Comparison of ENCODE assay signal across 28 cellular contexts in the genomic region with DNA sequence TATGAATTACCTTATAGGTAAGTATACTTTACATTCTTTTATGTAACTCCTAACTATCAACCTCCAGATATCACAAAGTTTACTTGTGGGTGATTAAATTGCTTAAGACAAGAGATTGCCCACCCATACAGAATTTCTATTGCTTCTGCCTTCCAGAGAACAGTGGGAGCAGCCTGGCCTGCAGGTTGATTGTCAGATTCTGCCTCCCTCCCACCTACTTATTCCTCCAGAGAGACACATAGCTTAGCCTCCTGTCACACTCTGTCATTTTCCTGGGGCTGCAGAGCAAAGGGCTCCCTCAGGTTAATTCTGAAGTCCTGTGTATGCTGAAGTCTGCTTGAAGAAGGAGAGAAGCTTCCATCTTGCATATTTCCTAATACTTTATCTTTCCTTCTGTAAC.
"Had no signal": no experiment of that assay in that cellular context is flagged by ENCODE, and none has a peak within 500 bp of the region (broad histone marks: within the 10 kb centered on the region; RNA-seq: fewer than 3 reads in every experiment).

No MANE protein-coding gene starts in this region.

- H3K9me3 Mint-ChIP-seq: activated CD4-positive, alpha-beta memory T cell treated with anti-CD3 and anti-CD28 coated beads for 36 hours; activated naive CD4-positive, alpha-beta T cell treated with anti-CD3 and anti-CD28 coated beads, Interleukin-2, amount 50 U/mL, for 72 hours; activated T-helper 2 cell treated with anti-CD3 and anti-CD28 coated beads, Interferon-gamma antibody, Interleukin-2, Interleukin-4, amounts not matched to agents 10 μg/mL and 5 μg/mL and 100 μg/mL, durations not matched to agents 14 hours and 24 hours and 36 hours; immature natural killer cell; nephron; T-helper 2 cell treated with Interferon-gamma antibody and Interleukin-4, amounts not matched to agents 5 μg/mL and 100 μg/mL, for 36 hours had no signal

- H3K4me1 ChIP-seq: gastroesophageal sphincter, stomach had no signal

- H3K27ac ChIP-seq: coronary artery, dorsolateral prefrontal cortex, gastroesophageal sphincter, neutrophil, skin epidermis, stomach, thyroid gland had no signal

- H3K27me3 ChIP-seq: dorsolateral prefrontal cortex, gastroesophageal sphincter, neutrophil, stomach, thyroid gland had no signal

- H3K27me3 Mint-ChIP-seq: activated CD4-positive, alpha-beta memory T cell treated with anti-CD3 and anti-CD28 coated beads for 36 hours had no signal

- H3K27ac Mint-ChIP-seq: activated CD4-positive, alpha-beta memory T cell treated with anti-CD3 and anti-CD28 coated beads for 36 hours; activated naive CD4-positive, alpha-beta T cell treated with anti-CD3 and anti-CD28 coated beads, Interleukin-2, amount 50 U/mL, for 72 hours; activated T-helper 2 cell treated with anti-CD3 and anti-CD28 coated beads, Interferon-gamma antibody, Interleukin-2, Interleukin-4, amounts not matched to agents 10 μg/mL and 5 μg/mL and 100 μg/mL, durations not matched to agents 14 hours and 24 hours and 36 hours; T-helper 2 cell treated with Interferon-gamma antibody and Interleukin-4, amounts not matched to agents 5 μg/mL and 100 μg/mL, for 36 hours had no signal

- H3K9me3 ChIP-seq: gastroesophageal sphincter, neutrophil, stomach, thyroid gland had no signal

- H3K4me3 ChIP-seq: coronary artery, dorsolateral prefrontal cortex, gastroesophageal sphincter, skin epidermis, stomach, thyroid gland had no signal

- H3K4me1 Mint-ChIP-seq: nephron had no signal

- H3K4me3 Mint-ChIP-seq: activated CD4-positive, alpha-beta memory T cell treated with anti-CD3 and anti-CD28 coated beads for 36 hours; nephron; T-helper 2 cell treated with Interferon-gamma antibody and Interleukin-4, amounts not matched to agents 5 μg/mL and 100 μg/mL, for 36 hours had no signal

- ATAC-seq: activated naive CD4-positive, alpha-beta T cell treated with anti-CD3 and anti-CD28 coated beads, Interleukin-2, amount 50 U/mL, for 72 hours; gastroesophageal sphincter; left colon had no signal

- DNase-seq: activated CD4-positive, alpha-beta memory T cell treated with anti-CD3 and anti-CD28 coated beads for 36 hours; activated CD4-positive, alpha-beta T cell treated with anti-CD3 and anti-CD28 coated beads for 48 hours; activated CD8-positive, alpha-beta memory T cell treated with anti-CD3 and anti-CD28 coated beads, Interleukin-2, amount 50 U/mL, for 4 hours; activated T-cell treated with anti-CD3 and anti-CD28 coated beads, Interleukin-2, amount 50 U/mL, for 1 hour; anterior cingulate cortex; cerebellar nuclear complex; dorsolateral prefrontal cortex; effector memory CD4-positive, alpha-beta T cell; erythroblast; hippocampal formation; kidney; left colon; midbrain; retina; stimulated activated CD4-positive, alpha-beta T cell treated with anti-CD3 and anti-CD28 coated beads, Interleukin-12 subunit alpha, Interleukin-12 subunit beta, amount 100 ng/mL, for 4 hours; stimulated activated CD4-positive, alpha-beta T cell treated with anti-CD3 and anti-CD28 coated beads, Interleukin-4, amount 100 ng/mL, for 1 hour; stomach; T-helper 1 cell; thyroid gland had no signal
